ENCODE assay signal across 9 cellular contexts in the genomic region with DNA sequence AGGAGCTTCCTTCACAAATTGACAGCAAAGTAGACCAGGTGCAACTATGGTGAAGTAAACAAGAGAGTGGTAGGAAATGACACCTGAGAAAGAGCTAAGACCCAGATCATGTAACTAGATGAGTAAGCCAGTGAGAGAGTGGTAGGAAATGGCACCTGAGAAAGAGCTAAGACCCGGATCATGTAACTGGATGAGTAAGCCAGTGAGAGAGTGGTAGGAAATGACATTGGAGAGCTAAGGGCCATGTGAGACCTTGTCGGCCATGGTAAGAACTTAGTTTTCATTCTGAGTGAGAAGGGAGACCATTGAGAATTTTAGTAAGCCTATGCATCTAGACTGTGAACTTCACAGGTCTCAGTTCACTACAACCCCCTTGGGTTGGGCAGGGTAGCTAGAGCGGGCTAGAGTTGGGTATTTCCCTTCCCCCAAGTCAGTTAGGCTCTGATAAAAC. TPM values are rescaled to one million over a fixed set of nuclear protein-coding genes. Genes with fewer than 3 reads are reported as not detected.
DNase-seq lines count a peak whose midpoint lies in the region; ATAC-seq and TF ChIP-seq lines count a peak whose summit lies in the region.
"Had no signal": no experiment of that assay in that cellular context is flagged by ENCODE, and none has a peak within 500 bp of the region (broad histone marks: within the 10 kb centered on the region; RNA-seq: fewer than 3 reads in every experiment).

No MANE protein-coding gene starts in this region.

- H3K27ac ChIP-seq in Peyer's patch (peak overlapping the region in 3 of 4 donors; percentile 9 to 28 (median 27)), heart left ventricle (peak overlapping the region in 1 of 12 donors; percentile 66)
- H3K27ac ChIP-seq: VCaP had no signal

- intact Hi-C loops in heart left ventricle (cut with DNase I) = loop anchor here in 1 of 10 donors (10.0 kb wide), 1 partner anchor 46 kb away; the partner anchor contains the start of gene TRMT10C

- H3K9me3 Mint-ChIP-seq in activated naive CD8-positive, alpha-beta T cell treated with anti-CD3 and anti-CD28 coated beads, Interleukin-2, amount 10 ng/mL, durations not matched to agents 7 days and 5 days = no peaks in the 10 kb centered on the region

- H3K27me3 Mint-ChIP-seq in activated naive CD8-positive, alpha-beta T cell treated with anti-CD3 and anti-CD28 coated beads, Interleukin-2, amount 10 ng/mL, durations not matched to agents 7 days and 5 days = no peaks in the 10 kb centered on the region

- no peak for TF ChIP-seq POLR2A in Peyer's patch (IDR thresholded peaks at IDR 0.05)
- TF ChIP-seq POLR2A in heart left ventricle (IDR thresholded peaks at IDR 0.05) = no peak

- H3K4me3 ChIP-seq in Peyer's patch (no peak overlapping the region), heart left ventricle (no peak overlapping the region)

- H3K4me1 ChIP-seq in Peyer's patch (no peaks in the 10 kb centered on the region), heart left ventricle (peaks cover 0 to 18% (median 4%) of the 10 kb centered on the region in 12 donors)

- H3K4me3 Mint-ChIP-seq in activated naive CD8-positive, alpha-beta T cell treated with anti-CD3 and anti-CD28 coated beads, Interleukin-2, amount 10 ng/mL, durations not matched to agents 7 days and 5 days = peak overlapping the region; percentile 52

- H3K4me1 Mint-ChIP-seq in activated naive CD8-positive, alpha-beta T cell treated with anti-CD3 and anti-CD28 coated beads, Interleukin-2, amount 10 ng/mL, durations not matched to agents 7 days and 5 days = peaks cover 35% of the 10 kb centered on the region

- WGBS in heart left ventricle, 4 donors = 59 to 83% (median 79%) methylated on average over 3 of the region's 3 CpGs

- H3K27ac Mint-ChIP-seq in activated naive CD8-positive, alpha-beta T cell treated with anti-CD3 and anti-CD28 coated beads, Interleukin-2, amount 10 ng/mL, durations not matched to agents 7 days and 5 days = peak overlapping the region; percentile 87

- no peaks in the 10 kb centered on the region for H3K36me3 ChIP-seq in Peyer's patch
- H3K36me3 ChIP-seq in heart left ventricle = no peaks in the 10 kb centered on the region

- H3K27me3 ChIP-seq in Peyer's patch (no peaks in the 10 kb centered on the region), heart left ventricle (peaks cover 0 to 8% (median 0%) of the 10 kb centered on the region in 9 donors)

- POLR2A ChIA-PET in activated naive CD8-positive, alpha-beta T cell treated with anti-CD3 and anti-CD28 coated beads, Interleukin-2, amount 10 ng/mL, durations not matched to agents 7 days and 5 days (lab: Charles Lee) = interaction anchor here (0.8 to 3.7 kb wide), 8 partner anchors 12 to 247 kb away, joined by 3 to 30 read pairs (median 6); partner anchors contain the start of genes PCNP and TRMT10C

- no peak for TF ChIP-seq CTCF in Peyer's patch (IDR thresholded peaks at IDR 0.05)
- TF ChIP-seq CTCF in heart left ventricle (IDR thresholded peaks at IDR 0.05) = no peak

- H3K9me3 ChIP-seq in Peyer's patch = no peaks in the 10 kb centered on the region
- no peaks in the 10 kb centered on the region for H3K9me3 ChIP-seq in heart left ventricle

- H3K36me3 Mint-ChIP-seq in activated naive CD8-positive, alpha-beta T cell treated with anti-CD3 and anti-CD28 coated beads, Interleukin-2, amount 10 ng/mL, durations not matched to agents 7 days and 5 days = no peaks in the 10 kb centered on the region

- peak; percentile 97 for ATAC-seq in GM19043 (IDR thresholded peaks at IDR 0.05; ENCODE audit: low read depth, unreplicated experiment)
- peak; percentile 97 for ATAC-seq in HG02884 (IDR thresholded peaks at IDR 0.05; ENCODE audit: unreplicated experiment)
- peak; percentile 98 for ATAC-seq in activated naive CD8-positive, alpha-beta T cell treated with anti-CD3 and anti-CD28 coated beads, Interleukin-2, amount 10 ng/mL, durations not matched to agents 7 days and 5 days (ENCODE audit: low read depth)
- no peak for ATAC-seq in heart left ventricle

- DNase-seq in Peyer's patch (no peak), T1000 (lab: John Stamatoyannopoulos, UW) (no peak), occipital lobe (lab: John Stamatoyannopoulos, UW) (no peak), heart left ventricle (no peak)
- DNase-seq in activated naive CD8-positive, alpha-beta T cell treated with anti-CD3 and anti-CD28 coated beads, Interleukin-2, amount 10 ng/mL, durations not matched to agents 7 days and 5 days = no peak
- DNase-seq in stimulated activated naive CD4-positive, alpha-beta T cell treated with Interleukin-2 at 50 U/mL for 16 hours (lab: John Stamatoyannopoulos, UW) = peak; percentile 8

RNA-seq across cellular contexts. Expression of gene SENP7, which starts 5.4 kb away (rescaled TPM):
- total RNA-seq in Peyer's patch = 10 to 100 TPM; 13.5 to 44.6 (median 20.2) TPM
- total RNA-seq in activated naive CD8-positive, alpha-beta T cell treated with anti-CD3 and anti-CD28 coated beads, Interleukin-2, amount 10 ng/mL, durations not matched to agents 7 days and 5 days = 10 to 100 TPM; 42.5 to 47.6 TPM
- 107 TPM for total RNA-seq in occipital lobe
- 10 to 100 TPM in 4 of 9 donors, 1 to 10 TPM in 5; 6.6 to 12.0 (median 8.5) TPM for total RNA-seq in heart left ventricle
- 1 to 10 TPM; 5.3 to 6.5 TPM for polyA plus RNA-seq in heart left ventricle

RNA-seq across cellular contexts. Expression of gene TRMT10C, which starts 43.2 kb away (rescaled TPM):
- total RNA-seq in Peyer's patch = 10 to 100 TPM in 3 of 4 donors, 1 to 10 TPM in 1; 8.5 to 28.9 (median 13.1) TPM
- 10 to 100 TPM; 22.8 to 23.9 TPM for total RNA-seq in activated naive CD8-positive, alpha-beta T cell treated with anti-CD3 and anti-CD28 coated beads, Interleukin-2, amount 10 ng/mL, durations not matched to agents 7 days and 5 days
- 58.5 TPM for total RNA-seq in occipital lobe
- total RNA-seq in heart left ventricle = 10 to 100 TPM; 24.5 to 27.6 (median 26.4) TPM
- polyA plus RNA-seq in heart left ventricle = 10 to 100 TPM; 21.1 to 36.2 TPM

RNA-seq across cellular contexts. Expression of gene PCNP, which starts 55.5 kb away (rescaled TPM):
- total RNA-seq in Peyer's patch (100 to 1,000 TPM in 1 of 4 donors, 10 to 100 TPM in 3; 61.9 to 106 (median 69.8) TPM), occipital lobe (130 TPM), heart left ventricle (100 to 1,000 TPM in 7 of 9 donors, 10 to 100 TPM in 2; 49.7 to 141 (median 121) TPM)
- total RNA-seq in activated naive CD8-positive, alpha-beta T cell treated with anti-CD3 and anti-CD28 coated beads, Interleukin-2, amount 10 ng/mL, durations not matched to agents 7 days and 5 days = 100 to 1,000 TPM; 167 to 173 TPM
- polyA plus RNA-seq in heart left ventricle = 10 to 100 TPM; 60.5 to 90.8 TPM

Comparison
In these comparisons a context has a peak if more than half of its experiments do, and no peak if none do; other contexts are left out.
1. ATAC-seq: peak in GM19043 (single experiment), HG02884 (single experiment) and activated naive CD8-positive, alpha-beta T cell treated with anti-CD3 and anti-CD28 coated beads, Interleukin-2, amount 10 ng/mL, durations not matched to agents 7 days and 5 days (single experiment); none in heart left ventricle (0 of 4).